In the genomic region with DNA sequence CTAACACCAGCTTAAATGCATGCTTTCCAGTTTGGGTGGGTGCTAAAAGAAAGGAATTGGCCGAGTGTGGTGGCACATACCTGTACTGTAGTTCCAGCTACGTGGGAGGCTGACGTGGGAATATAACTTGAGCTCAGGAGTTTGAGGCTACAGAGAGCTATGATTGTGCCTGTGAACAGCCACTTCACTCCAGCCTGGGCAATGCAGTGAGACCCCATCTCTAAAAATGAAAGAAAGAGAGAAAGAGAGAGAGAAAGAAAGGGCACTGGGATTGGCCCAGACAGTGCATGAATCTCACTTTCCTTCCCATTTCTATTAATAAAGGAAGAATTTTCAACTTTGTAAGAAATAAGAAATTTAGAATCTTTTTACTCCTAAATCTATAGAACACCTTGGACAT, we compare ENCODE assay signal across 28 cellular contexts.
"Had no signal": no experiment of that assay in that cellular context is flagged by ENCODE, and none has a peak within 500 bp of the region (broad histone marks: within the 10 kb centered on the region; RNA-seq: fewer than 3 reads in every experiment).

No MANE protein-coding gene starts in this region.

- H3K27me3 ChIP-seq: neural progenitor cell, ovary, right lobe of liver, sigmoid colon, stomach, thyroid gland, tibial nerve, upper lobe of right lung, uterus had no signal

- H3K9ac ChIP-seq: neural progenitor cell, parathyroid adenoma had no signal

- H2AFZ ChIP-seq: neural progenitor cell, parathyroid adenoma had no signal

- H3K36me3 Mint-ChIP-seq: natural killer cell; neural progenitor cell; stimulated activated effector memory CD8-positive, alpha-beta T cell treated with anti-CD3 and anti-CD28 coated beads, Interleukin-12 subunit alpha, Interleukin-12 subunit beta, amount 100 ng/mL, for 72 hours; stimulated activated naive B cell treated with anti-CD40 and anti-IgM and Interleukin-4, amounts not matched to agents 10 μg/mL and 1 μg/mL and 100 μg/mL, for 72 hours had no signal

- H3K79me2 ChIP-seq: parathyroid adenoma had no signal

- H3K4me3 Mint-ChIP-seq: natural killer cell; nephron; neural progenitor cell; stimulated activated effector memory CD8-positive, alpha-beta T cell treated with anti-CD3 and anti-CD28 coated beads, Interleukin-12 subunit alpha, Interleukin-12 subunit beta, amount 100 ng/mL, for 72 hours; stimulated activated naive B cell treated with anti-CD40 and anti-IgM and Interleukin-4, amounts not matched to agents 10 μg/mL and 1 μg/mL and 100 μg/mL, for 72 hours; stimulated activated naive CD8-positive, alpha-beta T cell treated with anti-CD3 and anti-CD28 coated beads, Interleukin-15, Interleukin-2, amounts not matched to agents 100 ng/mL and 50 ng/mL, for 24 hours; type B pancreatic cell had no signal

- H3K36me3 ChIP-seq: neural progenitor cell, ovary, right lobe of liver, sigmoid colon, stomach, thoracic aorta, thyroid gland, tibial nerve, upper lobe of right lung, uterus had no signal

- H3K9me3 ChIP-seq: ovary, psoas muscle, right lobe of liver, sigmoid colon, stomach, thoracic aorta, thyroid gland, tibial nerve, upper lobe of right lung, uterus had no signal

- H3K4me3 ChIP-seq: neural progenitor cell, ovary, psoas muscle, right lobe of liver, sigmoid colon, stomach, thoracic aorta, thyroid gland, tibial nerve, upper lobe of right lung, uterus had no signal

- H3K9me3 Mint-ChIP-seq: natural killer cell; nephron; neural progenitor cell; stimulated activated effector memory CD8-positive, alpha-beta T cell treated with anti-CD3 and anti-CD28 coated beads, Interleukin-12 subunit alpha, Interleukin-12 subunit beta, amount 100 ng/mL, for 72 hours; stimulated activated naive B cell treated with anti-CD40 and anti-IgM and Interleukin-4, amounts not matched to agents 10 μg/mL and 1 μg/mL and 100 μg/mL, for 72 hours; stimulated activated naive CD8-positive, alpha-beta T cell treated with anti-CD3 and anti-CD28 coated beads, Interleukin-15, Interleukin-2, amounts not matched to agents 100 ng/mL and 50 ng/mL, for 24 hours had no signal

- H3K27ac ChIP-seq: neural progenitor cell, ovary, parathyroid adenoma, psoas muscle, right lobe of liver, sigmoid colon, stomach, thoracic aorta, thyroid gland, tibial nerve, upper lobe of right lung, uterus had no signal

- H3K4me1 ChIP-seq: parathyroid adenoma, psoas muscle, right lobe of liver, sigmoid colon, stomach, thyroid gland, upper lobe of right lung, uterus had no signal

- H3K27ac Mint-ChIP-seq: natural killer cell; neural progenitor cell; progenitor cell of endocrine pancreas; stimulated activated effector memory CD8-positive, alpha-beta T cell treated with anti-CD3 and anti-CD28 coated beads, Interleukin-12 subunit alpha, Interleukin-12 subunit beta, amount 100 ng/mL, for 72 hours; stimulated activated naive B cell treated with anti-CD40 and anti-IgM and Interleukin-4, amounts not matched to agents 10 μg/mL and 1 μg/mL and 100 μg/mL, for 72 hours; stimulated activated naive CD8-positive, alpha-beta T cell treated with anti-CD3 and anti-CD28 coated beads, Interleukin-15, Interleukin-2, amounts not matched to agents 100 ng/mL and 50 ng/mL, for 24 hours; type B pancreatic cell had no signal

- H3K4me1 Mint-ChIP-seq: natural killer cell; stimulated activated effector memory CD8-positive, alpha-beta T cell treated with anti-CD3 and anti-CD28 coated beads, Interleukin-12 subunit alpha, Interleukin-12 subunit beta, amount 100 ng/mL, for 72 hours; stimulated activated naive B cell treated with anti-CD40 and anti-IgM and Interleukin-4, amounts not matched to agents 10 μg/mL and 1 μg/mL and 100 μg/mL, for 72 hours had no signal

- H3K4me2 ChIP-seq: neural progenitor cell had no signal

- DNase-seq: natural killer cell; occipital lobe; ovary; posterior cingulate gyrus; psoas muscle; right cardiac atrium; right lobe of liver; sigmoid colon; small intestine; stimulated activated CD4-positive, alpha-beta T cell treated with anti-CD3 and anti-CD28 coated beads, Interleukin-15, amount 100 ng/mL, for 24 hours; stimulated activated CD4-positive, alpha-beta T cell treated with anti-CD3 and anti-CD28 coated beads, Interleukin-2, amount 100 ng/mL, for 24 hours; stimulated activated CD4-positive, alpha-beta T cell treated with anti-CD3 and anti-CD28 coated beads, Interleukin-2, amount 100 ng/mL, for 48 hours; stimulated activated CD4-positive, alpha-beta T cell treated with anti-CD3 and anti-CD28 coated beads, Interleukin-4, amount 100 ng/mL, for 24 hours; stimulated activated naive B cell treated with anti-CD40 and anti-IgM and Interleukin-4, amounts not matched to agents 10 μg/mL and 1 μg/mL and 100 μg/mL, for 72 hours; stimulated activated naive CD4-positive, alpha-beta T cell treated with Interleukin-2 at 50 U/mL for 16 hours; stomach; thyroid gland; upper lobe of right lung; uterus had no signal
